Comparison of ENCODE assay signal across 25 cellular contexts in the genomic region with DNA sequence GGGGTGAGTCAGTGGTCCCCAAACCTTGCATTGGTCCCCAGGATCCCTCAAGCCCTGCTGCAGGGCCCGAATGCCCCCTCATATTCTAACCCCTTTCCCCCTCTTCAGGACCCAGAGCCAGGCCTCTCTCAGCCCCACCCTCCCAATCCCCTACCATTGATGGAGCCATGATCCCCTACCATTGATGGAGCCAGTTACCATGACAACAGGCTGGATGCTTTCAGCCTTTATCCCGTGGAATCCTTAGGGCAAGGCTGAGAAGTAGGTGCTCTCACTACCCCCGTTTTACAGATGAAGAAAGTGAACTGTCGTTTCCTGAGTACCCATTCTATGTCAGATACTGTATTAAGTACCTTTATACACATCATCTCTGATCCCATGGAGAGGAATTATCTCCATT.
DNase-seq lines count a peak whose midpoint lies in the region; ATAC-seq, FAIRE-seq and TF ChIP-seq lines count a peak whose summit lies in the region.
"Had no signal": no experiment of that assay in that cellular context is flagged by ENCODE, and none has a peak within 500 bp of the region (broad histone marks: within the 10 kb centered on the region; RNA-seq: fewer than 3 reads in every experiment).

No MANE protein-coding gene starts in this region.

- peaks cover 2% of the 10 kb centered on the region for H3K79me1 ChIP-seq in neuronal stem cell (ENCODE audit: low read depth, low read length)

- H3K18ac ChIP-seq in neuronal stem cell (ENCODE audit: low read length) = peak overlapping the region; percentile 84

- no peaks in the 10 kb centered on the region for H3K9me3 ChIP-seq in K562 (replicated peaks; ENCODE audit: control insufficient read depth, insufficient read depth, low read depth, low read length)
- no peaks in the 10 kb centered on the region for H3K9me3 ChIP-seq in neuronal stem cell (replicated peaks in 1 of 2; ENCODE audit: control insufficient read depth in 2 of 2, insufficient read depth in 1 of 2, low read depth in 1 of 2, low read length in 2 of 2)
- H3K9me3 ChIP-seq: BE2C, BLaER1 had no signal

- H3K27ac ChIP-seq in K562 (ENCODE audit: extremely low read depth, low read depth, low read length) (no peak overlapping the region), neuronal stem cell (replicated peaks; ENCODE audit: low read length) (peak overlapping the region; percentile 60)
- H3K27ac ChIP-seq: BLaER1 had no signal

- FAIRE-seq in K562 (lab: Jason Lieb, UNC) = no peak
- FAIRE-seq: A204.1, GM12878, GM12892, GM18507 had no signal

- no peak overlapping the region for H3K4ac ChIP-seq in neuronal stem cell (ENCODE audit: low read length)

- peak overlapping the region; percentile 42 for H2AK5ac ChIP-seq in neuronal stem cell (ENCODE audit: low read depth, low read length)

- H3K4me3 Mint-ChIP-seq in brain = no peak overlapping the region
- H3K4me3 Mint-ChIP-seq: CD14-positive monocyte; CD4-positive, alpha-beta memory T cell; CD4-positive, CD25-positive, alpha-beta regulatory T cell; CD8-positive, alpha-beta memory T cell had no signal

- H3K4me3 ChIP-seq in K562 (no peak overlapping the region), neuronal stem cell (ENCODE audit: low read length in 2 of 2) (no peak overlapping the region)
- H3K4me3 ChIP-seq: BLaER1, GM12878 had no signal

- no TSS peak for BruUV-seq in K562 (replicated peaks; lab: Mats Ljungman, UMichigan)

- no peak overlapping the region for H4K91ac ChIP-seq in neuronal stem cell (ENCODE audit: low read depth, low read length, poor library complexity)

- peak overlapping the region; percentile 60 for H2BK5ac ChIP-seq in neuronal stem cell (ENCODE audit: low read length)

- H4K8ac ChIP-seq in neuronal stem cell (ENCODE audit: low read depth, low read length) = no peak overlapping the region

- peaks cover 34 to 72% of the 10 kb centered on the region in 2 experiments for H3K27me3 ChIP-seq in K562 (ENCODE audit: control insufficient read depth in 2 of 2, insufficient read depth in 2 of 2, low read length in 2 of 2)
- H3K27me3 ChIP-seq in neuronal stem cell (ENCODE audit: control insufficient read depth in 3 of 3, insufficient read depth in 3 of 3, low read depth in 1 of 3, low read length in 3 of 3) = no peaks in the 10 kb centered on the region
- H3K27me3 ChIP-seq: BE2C, BLaER1 had no signal

- in situ Hi-C loops in K562 (cut with MboI) = no loop called here

- no peak overlapping the region for H2BK15ac ChIP-seq in neuronal stem cell (ENCODE audit: low read length)

- peaks cover 19% of the 10 kb centered on the region for H3K36me3 Mint-ChIP-seq in brain
- H3K36me3 Mint-ChIP-seq: CD4-positive, alpha-beta memory T cell; CD4-positive, CD25-positive, alpha-beta regulatory T cell; CD8-positive, alpha-beta memory T cell had no signal

- intact Hi-C loops in K562 (cut with micrococcal nuclease) = no loop called here

- H3K9ac ChIP-seq in K562 (ENCODE audit: insufficient read depth in 1 of 2, low read depth in 2 of 2, low read length in 2 of 2) (no peak overlapping the region), neuronal stem cell (ENCODE audit: low read depth, low read length, poor library complexity) (no peak overlapping the region)
- H3K9ac ChIP-seq: BLaER1 had no signal

- no peak overlapping the region for H3K14ac ChIP-seq in neuronal stem cell (ENCODE audit: low read length)

- H3K36me3 ChIP-seq in K562 (ENCODE audit: control insufficient read depth, insufficient read depth, low read length) = no peaks in the 10 kb centered on the region
- peaks cover 4 to 13% of the 10 kb centered on the region in 2 donors for H3K36me3 ChIP-seq in neuronal stem cell (replicated peaks in 1 of 2; ENCODE audit: control insufficient read depth in 2 of 2, insufficient read depth in 2 of 2, low read length in 2 of 2)
- H3K36me3 ChIP-seq: BE2C, BLaER1 had no signal

- no peak overlapping the region for H3K4me2 ChIP-seq in K562 (ENCODE audit: insufficient read depth, low read length)
- H3K4me2 ChIP-seq in neuronal stem cell (ENCODE audit: insufficient read depth, low read length, poor library complexity, severe bottlenecking) = peak overlapping the region; percentile 34

- peaks cover 82% of the 10 kb centered on the region for H3K4me1 Mint-ChIP-seq in brain
- H3K4me1 Mint-ChIP-seq: CD14-positive monocyte; CD4-positive, alpha-beta memory T cell; CD4-positive, CD25-positive, alpha-beta regulatory T cell; CD8-positive, alpha-beta memory T cell had no signal

- no peak for TF ChIP-seq POLR2A in K562 (conservative IDR thresholded peaks at IDR 0.05)

- no peak for TF ChIP-seq RAD21 in K562 (CRISPR knock-in tag; conservative IDR thresholded peaks at IDR 0.05 in 1 of 2, IDR thresholded peaks at IDR 0.05 in 1 of 2)

- DNase-seq in NCI-H2227 (lab: John Stamatoyannopoulos, UW; ENCODE audit: unreplicated experiment) (peak; percentile 34), NCI-H2227 treated with DMSO at 0.1 percent for 48 hours (lab: John Stamatoyannopoulos, UW) (no peak), K562 (ENCODE audit: extremely low read depth in 1 of 4, low spot score in 3 of 4) (no peak), neuronal stem cell (ENCODE audit: low spot score) (peak; percentile 58), NCI-H226 (no peak)
- no peak for DNase-seq in activated CD4-positive, alpha-beta T cell treated with anti-CD3 and anti-CD28 coated beads, Interleukin-2, amount 50 U/mL, for 48 hours
- DNase-seq: 8988T; ACHN; BE2C; CD4-positive, alpha-beta memory T cell; CD4-positive, CD25-positive, alpha-beta regulatory T cell; CD8-positive, alpha-beta memory T cell; COR-L47; DMS 273 treated with DMSO at 0.1 percent for 48 hours; DMS153; DMS79; EL; GDM1 had no signal

- H3K4me1 ChIP-seq in K562 (replicated peaks in 1 of 2; ENCODE audit: control insufficient read depth in 2 of 2, insufficient read depth in 2 of 2, low read length in 2 of 2) (peaks cover 2 to 9% of the 10 kb centered on the region in 2 experiments; a peak in 3 of 5 replicates), neuronal stem cell (ENCODE audit: control insufficient read depth in 2 of 2, insufficient read depth in 1 of 2, low read depth in 1 of 2, low read length in 2 of 2) (peaks cover 32 to 35% of the 10 kb centered on the region in 2 donors)
- H3K4me1 ChIP-seq: BE2C had no signal

- no peaks in the 10 kb centered on the region for H3K9me1 ChIP-seq in K562 (ENCODE audit: control insufficient read depth, insufficient read depth, low read length)

- 2% methylated on average over 4 of the region's 4 CpGs for WGBS in K562 (ENCODE audit: insufficient coverage, low coverage, missing lambda C conversion rate)
- no CpG with 5 or more reads among the region's 4 CpGs for WGBS in neuronal stem cell (ENCODE audit: extremely low coverage in 2 of 2, insufficient read length in 2 of 2, insufficient replicate concordance in 1 of 2), 2 donors

- ATAC-seq in K562 = no peak

- no peak overlapping the region for H2BK120ac ChIP-seq in neuronal stem cell (ENCODE audit: low read depth, low read length)

- TF ChIP-seq EP300 in K562 (IDR thresholded peaks at IDR 0.05; ENCODE audit: low read length) = no peak

- no peak overlapping the region for H2AFZ ChIP-seq in K562 (ENCODE audit: low read depth, low read length)
- H2AFZ ChIP-seq in neuronal stem cell (ENCODE audit: low read length) = no peak overlapping the region

- H4K20me1 ChIP-seq in K562 (replicated peaks; ENCODE audit: control insufficient read depth, insufficient read depth, low read length) = peaks cover 12% of the 10 kb centered on the region; the same call in 1 of the 2 replicates
- H4K20me1 ChIP-seq: BLaER1 had no signal

- H3K27ac Mint-ChIP-seq in brain = peak overlapping the region in 4 of 5 experiments; percentile 58 to 95 (median 88)
- H3K27ac Mint-ChIP-seq: CD4-positive, alpha-beta memory T cell; CD4-positive, CD25-positive, alpha-beta regulatory T cell; CD8-positive, alpha-beta memory T cell had no signal

- no peak overlapping the region for H3K23ac ChIP-seq in neuronal stem cell (ENCODE audit: low read depth, low read length, poor library complexity)

- no peaks in the 10 kb centered on the region for H3K9me3 Mint-ChIP-seq in brain
- H3K9me3 Mint-ChIP-seq: CD4-positive, alpha-beta memory T cell; CD4-positive, CD25-positive, alpha-beta regulatory T cell had no signal

- no peaks in the 10 kb centered on the region for H3K79me2 ChIP-seq in K562 (ENCODE audit: control insufficient read depth, insufficient read depth, low read length)

- TF ChIP-seq CTCF in K562 (IDR thresholded peaks at IDR 0.05 in 2 of 3, conservative IDR thresholded peaks at IDR 0.05 in 1 of 3; ENCODE audit: insufficient read depth in 2 of 3, low read depth in 1 of 3, low read length in 3 of 3) (no peak), brain (conservative IDR thresholded peaks at IDR 0.05) (no peak)

- peaks cover 4% of the 10 kb centered on the region for H3K27me3 Mint-ChIP-seq in brain

- CTCF ChIA-PET in K562 (lab: Yijun Ruan, JAX; ENCODE audit: low intra/inter-chr PET ratio) = no interaction called here

- POLR2A ChIA-PET in K562 (lab: Yijun Ruan, JAX) = interaction anchor here (0.6 to 0.8 kb wide), 3 partner anchors 9 to 1982 kb away, joined by 3 to 6 read pairs (median 3); no protein-coding TSS in a partner anchor

- no peak overlapping the region for H2BK12ac ChIP-seq in neuronal stem cell (ENCODE audit: low read length)

TF ChIP-seq in K562, 482 proteins besides CTCF, POLR2A, EP300 and RAD21 (continues in another document):
- TF ChIP-seq RFX1 (IDR thresholded peaks at IDR 0.05) (peak; percentile 90), MXD1 (CRISPR knock-in tag; IDR thresholded peaks at IDR 0.05; ENCODE audit: borderline replicate concordance, poor library complexity, severe bottlenecking) (no peak), KDM1A (IDR thresholded peaks at IDR 0.05) (0 out of 4 replicates have a peak, but pooled peaks of 1 of the 2 experiments have one; percentile 12), HDAC8 (tag; IDR thresholded peaks at IDR 0.05) (no peak)

Comparison
In these comparisons a context has a peak if more than half of its experiments do, and no peak if none do; other contexts are left out.
1. DNase-seq: peak in NCI-H2227 (single experiment) and neuronal stem cell (single experiment); none in NCI-H2227 treated with DMSO at 0.1 percent for 48 hours (single experiment), K562 (0 of 4), NCI-H226 (single experiment) and activated CD4-positive, alpha-beta T cell treated with anti-CD3 and anti-CD28 coated beads, Interleukin-2, amount 50 U/mL, for 48 hours (0 of 2).